ENCODE assay signal across 24 cellular contexts in genomic region chr20:14566505-14566904, GRCh38.
DNase-seq lines count a peak whose midpoint lies in the region; ATAC-seq, FAIRE-seq and TF ChIP-seq lines count a peak whose summit lies in the region.
"Had no signal": no experiment of that assay in that cellular context is flagged by ENCODE, and none has a peak within 500 bp of the region (broad histone marks: within the 10 kb centered on the region; RNA-seq: fewer than 3 reads in every experiment).

No MANE protein-coding gene starts in this region.

- ATAC-seq in left cardiac atrium, result peak; percentile 19 to 51
- no peak for ATAC-seq in GM23338
- ATAC-seq: activated CD8-positive, alpha-beta T cell treated with anti-CD3 and anti-CD28 coated beads for 36 hours; HCT116 had no signal

- peaks cover 13% of the 10 kb centered on the region; the same call in 2 of the 3 replicates for H3K36me3 Mint-ChIP-seq in GM23338 (ENCODE audit: low read depth)
- H3K36me3 Mint-ChIP-seq: naive B cell had no signal

- H2AFZ ChIP-seq in GM23338, result no peak overlapping the region

- no peaks in the 10 kb centered on the region for H3K9me2 ChIP-seq in GM23338 (ENCODE audit: insufficient read depth)

- H3K4me3 Mint-ChIP-seq in GM23338, result no peak overlapping the region
- H3K4me3 Mint-ChIP-seq: activated CD8-positive, alpha-beta T cell treated with anti-CD3 and anti-CD28 coated beads for 36 hours; naive B cell had no signal

- 56 to 79% (median 72%) methylated on average over 2 of the region's 2 CpGs for WGBS in small intestine, 3 donors

- H3F3A ChIP-seq in GM23338 (replicated peaks; ENCODE audit: low read depth), result no peaks in the 10 kb centered on the region

- no peak for FAIRE-seq in small intestine (lab: Jason Lieb, UNC)
- FAIRE-seq: colon, frontal cortex had no signal

- no peaks in the 10 kb centered on the region for H4K20me1 ChIP-seq in GM23338 (replicated peaks; ENCODE audit: insufficient read depth)
- H4K20me1 ChIP-seq: BLaER1 treated with 17β-estradiol and CSF1 and Interleukin-3, amounts not matched to agents 10 nM and 100 nM had no signal

- no peaks in the 10 kb centered on the region for H3K79me2 ChIP-seq in GM23338 (replicated peaks; ENCODE audit: insufficient read depth)

- H3K4me3 ChIP-seq in small intestine (ENCODE audit: low read depth in 1 of 2, low read length in 2 of 2) (no peak overlapping the region), GM23338 (no peak overlapping the region)
- H3K4me3 ChIP-seq: BLaER1 treated with 17β-estradiol and CSF1 and Interleukin-3, amounts not matched to agents 10 nM and 100 nM; stomach; transverse colon had no signal

- no peak overlapping the region for H3K27ac Mint-ChIP-seq in GM23338
- H3K27ac Mint-ChIP-seq: activated CD8-positive, alpha-beta T cell treated with anti-CD3 and anti-CD28 coated beads for 36 hours; naive B cell had no signal

- H3K4me1 Mint-ChIP-seq in GM23338, result peaks cover 17% of the 10 kb centered on the region
- H3K4me1 Mint-ChIP-seq: naive B cell had no signal

- DNase-seq in GM03348 (ENCODE audit: low spot score), result peak; percentile 65
- DNase-seq in amniotic epithelial cell (ENCODE audit: low read depth), result peak; percentile 95
- no peak for DNase-seq in left cardiac atrium
- DNase-seq in small intestine, result peak; percentile 18
- DNase-seq in GM23338 (ENCODE audit: low spot score), result no peak
- no peak for DNase-seq in germinal center (ENCODE audit: low spot score)
- DNase-seq in AML-193 (lab: John Stamatoyannopoulos, UW), result no peak
- DNase-seq: activated CD4-positive, CD25-positive, alpha-beta regulatory T cell; activated CD8-positive, alpha-beta T cell treated with anti-CD3 and anti-CD28 coated beads for 36 hours; activated gamma-delta T cell; activated T-cell treated with anti-CD3 and anti-CD28 coated beads for 4 hours; Calu3; islet precursor cell; naive B cell; NCI-H1694; NCI-H82; occipital lobe; SHP77; stomach; transverse colon had no signal

- no peaks in the 10 kb centered on the region for H3K4me1 ChIP-seq in small intestine (ENCODE audit: control insufficient read depth in 2 of 2, insufficient read depth in 1 of 2, low read depth in 1 of 2, low read length in 1 of 2)
- peaks cover 17% of the 10 kb centered on the region for H3K4me1 ChIP-seq in GM23338 (ENCODE audit: insufficient read depth)
- H3K4me1 ChIP-seq: stomach, transverse colon had no signal

- H3K36me3 ChIP-seq in small intestine (ENCODE audit: control insufficient read depth in 2 of 2, insufficient read depth in 2 of 2, low read length in 2 of 2) (no peaks in the 10 kb centered on the region), GM23338 (ENCODE audit: insufficient read depth) (no peaks in the 10 kb centered on the region)
- H3K36me3 ChIP-seq: BLaER1 treated with 17β-estradiol and CSF1 and Interleukin-3, amounts not matched to agents 10 nM and 100 nM; stomach; transverse colon had no signal

- no peaks in the 10 kb centered on the region for H3K27me3 Mint-ChIP-seq in GM23338 (ENCODE audit: insufficient read depth, low read depth, poor library complexity)
- H3K27me3 Mint-ChIP-seq: activated CD8-positive, alpha-beta T cell treated with anti-CD3 and anti-CD28 coated beads for 36 hours; naive B cell had no signal

- intact Hi-C loops in left cardiac atrium (cut with DNase I), result no loop called here

- peaks cover 15% of the 10 kb centered on the region; the same call in 2 of the 3 replicates for H3K9me3 Mint-ChIP-seq in GM23338

- no peaks in the 10 kb centered on the region for H3K27me3 ChIP-seq in small intestine (ENCODE audit: control insufficient read depth in 2 of 2, insufficient read depth in 2 of 2, low read length in 2 of 2)
- H3K27me3 ChIP-seq in GM23338 (ENCODE audit: insufficient read depth), result no peaks in the 10 kb centered on the region
- H3K27me3 ChIP-seq: BLaER1 treated with 17β-estradiol and CSF1 and Interleukin-3, amounts not matched to agents 10 nM and 100 nM; stomach; transverse colon had no signal

- TF ChIP-seq CTCF in GM23338 (conservative IDR thresholded peaks at IDR 0.05; ENCODE audit: low read depth in 2 of 2), result no peak

- no peaks in the 10 kb centered on the region for H3K9me3 ChIP-seq in small intestine (ENCODE audit: control insufficient read depth, low read depth)
- H3K9me3 ChIP-seq: transverse colon had no signal

- H3K27ac ChIP-seq in small intestine (ENCODE audit: low read depth in 1 of 2, low read length in 1 of 2) (no peak overlapping the region), GM23338 (ENCODE audit: low read depth) (no peak overlapping the region)
- H3K27ac ChIP-seq: BLaER1 treated with 17β-estradiol and CSF1 and Interleukin-3, amounts not matched to agents 10 nM and 100 nM; stomach; transverse colon had no signal

- no peak overlapping the region for H3K4me2 ChIP-seq in GM23338
- H3K4me2 ChIP-seq: BLaER1 treated with 17β-estradiol and CSF1 and Interleukin-3, amounts not matched to agents 10 nM and 100 nM had no signal

TF ChIP-seq in GM23338, 12 proteins besides CTCF, POLR2A, EP300 and RAD21:
- TF ChIP-seq ZNF114 (CRISPR knock-in tag; IDR thresholded peaks at IDR 0.05), result no peak

Comparison
In these comparisons a context has a peak if more than half of its experiments do, and no peak if none do; other contexts are left out.
1. DNase-seq: peak in GM03348 (single experiment), amniotic epithelial cell (single experiment) and small intestine (single experiment); none in left cardiac atrium (single experiment), GM23338 (single experiment), germinal center (single experiment) and AML-193 (0 of 2).